1 cellular context compared by ENCODE assay signal in genomic region chr10:90997670-90998069, GRCh38.
TF ChIP-seq lines count a peak whose summit lies in the region.

No MANE protein-coding gene starts in this region.

TF ChIP-seq in GM23338, 12 proteins besides CTCF, POLR2A, EP300 and RAD21 (continued from another document):
- TF ChIP-seq ZNF462 (CRISPR knock-in tag; IDR thresholded peaks at IDR 0.05): no peak
- TF ChIP-seq ETS1 (IDR thresholded peaks at IDR 0.05): no peak
- no peak for TF ChIP-seq CREB1 (CRISPR knock-in tag; IDR thresholded peaks at IDR 0.05; ENCODE audit: low read depth)
- no peak for TF ChIP-seq REST (IDR thresholded peaks at IDR 0.05; ENCODE audit: unreplicated experiment)
